ENCODE assay signal across 1 cellular context in the genomic region with DNA sequence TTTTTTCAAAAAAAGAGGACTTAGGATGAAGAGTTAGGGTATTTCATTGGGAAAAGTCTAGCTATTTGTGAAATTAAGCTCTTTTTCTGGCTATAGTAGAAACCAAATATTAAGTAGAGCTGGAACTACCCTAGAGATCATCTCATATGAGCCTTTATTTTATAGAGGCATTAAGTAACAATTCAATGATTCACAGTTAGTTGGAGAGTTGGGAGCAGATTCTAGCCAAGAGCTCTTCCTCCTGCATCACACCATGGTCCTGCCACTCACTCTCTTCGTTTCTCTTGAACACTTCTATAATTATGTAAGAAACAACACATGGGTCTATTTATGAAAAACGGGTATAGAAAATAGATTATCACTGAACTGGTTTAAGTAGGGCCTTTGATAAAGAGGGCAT.
TF ChIP-seq lines count a peak whose summit lies in the region.

No MANE protein-coding gene starts in this region.

TF ChIP-seq in IMR-90, 13 proteins besides CTCF, POLR2A, EP300 and RAD21:
- TF ChIP-seq MXI1 (IDR thresholded peaks at IDR 0.05; ENCODE audit: borderline replicate concordance, low read depth, low read length): no peak
- TF ChIP-seq, protein P1, sequence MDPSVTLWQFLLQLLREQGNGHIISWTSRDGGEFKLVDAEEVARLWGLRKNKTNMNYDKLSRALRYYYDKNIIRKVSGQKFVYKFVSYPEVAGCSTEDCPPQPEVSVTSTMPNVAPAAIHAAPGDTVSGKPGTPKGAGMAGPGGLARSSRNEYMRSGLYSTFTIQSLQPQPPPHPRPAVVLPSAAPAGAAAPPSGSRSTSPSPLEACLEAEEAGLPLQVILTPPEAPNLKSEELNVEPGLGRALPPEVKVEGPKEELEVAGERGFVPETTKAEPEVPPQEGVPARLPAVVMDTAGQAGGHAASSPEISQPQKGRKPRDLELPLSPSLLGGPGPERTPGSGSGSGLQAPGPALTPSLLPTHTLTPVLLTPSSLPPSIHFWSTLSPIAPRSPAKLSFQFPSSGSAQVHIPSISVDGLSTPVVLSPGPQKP (IDR thresholded peaks at IDR 0.05; ENCODE audit: borderline replicate concordance, low read depth, low read length): no peak
- no peak for TF ChIP-seq RCOR1 (IDR thresholded peaks at IDR 0.05; ENCODE audit: insufficient replicate concordance, low read length)
- no peak for TF ChIP-seq SMC3 (IDR thresholded peaks at IDR 0.05; ENCODE audit: low read depth, low read length)
- TF ChIP-seq, protein P2, sequence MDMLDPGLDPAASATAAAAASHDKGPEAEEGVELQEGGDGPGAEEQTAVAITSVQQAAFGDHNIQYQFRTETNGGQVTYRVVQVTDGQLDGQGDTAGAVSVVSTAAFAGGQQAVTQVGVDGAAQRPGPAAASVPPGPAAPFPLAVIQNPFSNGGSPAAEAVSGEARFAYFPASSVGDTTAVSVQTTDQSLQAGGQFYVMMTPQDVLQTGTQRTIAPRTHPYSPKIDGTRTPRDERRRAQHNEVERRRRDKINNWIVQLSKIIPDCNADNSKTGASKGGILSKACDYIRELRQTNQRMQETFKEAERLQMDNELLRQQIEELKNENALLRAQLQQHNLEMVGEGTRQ (IDR thresholded peaks at IDR 0.05; ENCODE audit: low read depth, low read length): no peak
- TF ChIP-seq CHD1 (IDR thresholded peaks at IDR 0.05; ENCODE audit: low read depth, low read length): no peak
- TF ChIP-seq CEBPB (IDR thresholded peaks at IDR 0.05; ENCODE audit: low read depth, low read length): no peak
- no peak for TF ChIP-seq NFE2L2 (IDR thresholded peaks at IDR 0.05; ENCODE audit: low read depth, low read length)
- TF ChIP-seq BHLHE40 (IDR thresholded peaks at IDR 0.05; ENCODE audit: low read depth, low read length): no peak
- TF ChIP-seq MAZ (IDR thresholded peaks at IDR 0.05; ENCODE audit: borderline replicate concordance, low read depth, low read length): no peak
- TF ChIP-seq MAFK (IDR thresholded peaks at IDR 0.05; ENCODE audit: low read depth, low read length): no peak
- no peak for TF ChIP-seq RFX5 (IDR thresholded peaks at IDR 0.05; ENCODE audit: low read depth, low read length)
- TF ChIP-seq FOS (IDR thresholded peaks at IDR 0.05; ENCODE audit: low read depth, low read length): no peak
